In the genomic region with DNA sequence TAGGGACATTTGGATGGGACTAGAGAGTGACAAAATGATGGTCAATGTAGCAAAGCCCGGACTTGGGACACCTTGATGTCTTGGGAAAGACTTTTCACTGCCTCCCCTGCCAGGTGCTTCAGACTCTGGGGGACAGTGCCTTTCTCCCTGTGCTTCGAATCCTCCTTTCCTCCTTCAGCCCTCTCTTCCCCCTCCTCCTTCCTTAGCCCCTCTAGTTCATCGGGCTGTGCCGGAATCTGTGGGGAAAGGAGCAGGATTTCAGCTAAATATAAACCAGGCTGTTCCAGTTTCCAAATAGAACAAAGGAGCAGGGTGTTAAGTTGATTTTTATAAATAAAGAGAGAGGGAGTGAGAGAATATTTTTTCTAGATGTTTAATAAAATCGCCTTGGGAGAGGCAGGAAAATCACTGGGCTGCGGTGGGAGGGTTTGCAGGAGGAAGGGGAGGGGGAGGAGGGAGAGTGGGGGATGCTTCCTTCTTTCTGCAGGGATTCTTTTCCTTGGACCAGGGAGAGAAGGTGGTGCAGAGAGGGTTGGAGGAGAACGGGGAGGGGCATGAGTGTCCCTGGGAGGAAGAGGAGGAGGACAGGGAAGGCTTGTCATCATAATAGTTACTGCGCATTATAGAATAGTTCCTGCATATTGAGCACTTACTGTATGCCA, we compare ENCODE assay signal across 25 cellular contexts. TPM values are rescaled to one million over a fixed set of nuclear protein-coding genes. Genes with fewer than 3 reads are reported as not detected.
"Had no signal": no experiment of that assay in that cellular context is flagged by ENCODE, and none has a peak within 500 bp of the region (broad histone marks: within the 10 kb centered on the region; RNA-seq: fewer than 3 reads in every experiment).

No MANE protein-coding gene starts in this region.

- H3K4me1 ChIP-seq: ascending aorta, colonic mucosa, gastrocnemius medialis, vagina had no signal

- ATAC-seq: activated naive CD4-positive, alpha-beta T cell treated with anti-CD3 and anti-CD28 coated beads, Interleukin-2, amount 50 U/mL, for 72 hours; activated T-helper 17 cell treated with anti-CD3 and anti-CD28 coated beads, Interleukin-2, amount 50 U/mL, for 72 hours; gastrocnemius medialis; left cardiac atrium; sciatic nerve; stimulated activated naive B cell treated with anti-CD40 and anti-IgM and Interleukin-4, amounts not matched to agents 10 μg/mL and 1 μg/mL and 100 μg/mL, for 72 hours had no signal

- DNase-seq: activated CD4-positive, alpha-beta T cell treated with anti-CD3 and anti-CD28 coated beads, Interleukin-2, amount 50 U/mL, for 1 hour; activated CD4-positive, CD25-positive, alpha-beta regulatory T cell treated with anti-CD3 and anti-CD28 coated beads, Interleukin-2, amount 50 U/mL, for 72 hours; activated T-cell treated with anti-CD3 and anti-CD28 coated beads, Interleukin-2, amount 50 U/mL, for 1 hour; central memory CD4-positive, alpha-beta T cell; colonic mucosa; endodermal cell; esophagus squamous epithelium; gastrocnemius medialis; hippocampal formation; islet precursor cell; left cardiac atrium; small intestine; stimulated activated CD4-positive, alpha-beta T cell treated with anti-CD3 and anti-CD28 coated beads, Interleukin-2, amount 100 ng/mL, for 24 hours; stimulated activated naive B cell treated with anti-CD40 and anti-IgM and Interleukin-4, amounts not matched to agents 10 μg/mL and 1 μg/mL and 100 μg/mL, for 72 hours had no signal

- H3K9me3 ChIP-seq: ascending aorta, colonic mucosa, esophagus squamous epithelium, gastrocnemius medialis, thoracic aorta, vagina had no signal

- H3K4me3 ChIP-seq: ascending aorta, colonic mucosa, esophagus squamous epithelium, gastrocnemius medialis, thoracic aorta, vagina had no signal

- H3K36me3 Mint-ChIP-seq: activated naive CD4-positive, alpha-beta T cell treated with anti-CD3 and anti-CD28 coated beads, Interleukin-2, amount 50 U/mL, for 72 hours; memory B cell; stimulated activated naive B cell treated with anti-CD40 and anti-IgM and Interleukin-4, amounts not matched to agents 10 μg/mL and 1 μg/mL and 100 μg/mL, for 72 hours; type B pancreatic cell had no signal

- H3K4me3 Mint-ChIP-seq: activated T-helper 17 cell treated with anti-CD3 and anti-CD28 coated beads, Interleukin-2, amount 50 U/mL, for 72 hours; endodermal cell; memory B cell; stimulated activated naive B cell treated with anti-CD40 and anti-IgM and Interleukin-4, amounts not matched to agents 10 μg/mL and 1 μg/mL and 100 μg/mL, for 72 hours; type B pancreatic cell had no signal

- H3K27me3 ChIP-seq: ascending aorta, colonic mucosa, vagina had no signal

- H3K27ac Mint-ChIP-seq: activated T-helper 17 cell treated with anti-CD3 and anti-CD28 coated beads, Interleukin-2, amount 50 U/mL, for 72 hours; endodermal cell; memory B cell; nephron; stimulated activated naive B cell treated with anti-CD40 and anti-IgM and Interleukin-4, amounts not matched to agents 10 μg/mL and 1 μg/mL and 100 μg/mL, for 72 hours; type B pancreatic cell had no signal

- H3K9me3 Mint-ChIP-seq: activated naive CD4-positive, alpha-beta T cell treated with anti-CD3 and anti-CD28 coated beads, Interleukin-2, amount 50 U/mL, for 72 hours; activated T-helper 17 cell treated with anti-CD3 and anti-CD28 coated beads, Interleukin-2, amount 50 U/mL, for 72 hours; memory B cell; nephron; type B pancreatic cell had no signal

- H3K36me3 ChIP-seq: ascending aorta, colonic mucosa, esophagus squamous epithelium, gastrocnemius medialis, thoracic aorta, vagina had no signal

- H3K4me1 Mint-ChIP-seq: activated T-helper 17 cell treated with anti-CD3 and anti-CD28 coated beads, Interleukin-2, amount 50 U/mL, for 72 hours; memory B cell; stimulated activated naive B cell treated with anti-CD40 and anti-IgM and Interleukin-4, amounts not matched to agents 10 μg/mL and 1 μg/mL and 100 μg/mL, for 72 hours had no signal

- FAIRE-seq: small intestine had no signal

- H3K27ac ChIP-seq: ascending aorta, colonic mucosa, esophagus squamous epithelium, gastrocnemius medialis, thoracic aorta, vagina had no signal

RNA-seq across cellular contexts. Expression of gene CABP1, which starts 21.3 kb away (rescaled TPM):
- total RNA-seq: renal cortical epithelial cell; T-helper 2 cell treated with Interferon-gamma antibody and Interleukin-4, amounts not matched to agents 100 ng/mL and 5 ng/mL, for 36 hours had no signal
